ENCODE assay signal across 8 cellular contexts in genomic region chr14:56874375-56874774, GRCh38.
DNase-seq lines count a peak whose midpoint lies in the region; ATAC-seq and TF ChIP-seq lines count a peak whose summit lies in the region.
"Had no signal": no experiment of that assay in that cellular context is flagged by ENCODE, and none has a peak within 500 bp of the region (broad histone marks: within the 10 kb centered on the region; RNA-seq: fewer than 3 reads in every experiment).

No MANE protein-coding gene starts in this region.

- H3K79me2 ChIP-seq in Loucy (ENCODE audit: insufficient read depth, low read length): no peaks in the 10 kb centered on the region

- no peaks in the 10 kb centered on the region for H3K9me3 Mint-ChIP-seq in neural crest cell
- H3K9me3 Mint-ChIP-seq in activated CD8-positive, alpha-beta memory T cell treated with anti-CD3 and anti-CD28 coated beads, Interleukin-2, amount 10 ng/mL, durations not matched to agents 7 days and 5 days (ENCODE audit: low read depth): no peaks in the 10 kb centered on the region

- H3K4me2 ChIP-seq in Loucy (ENCODE audit: low read depth, low read length, poor library complexity, severe bottlenecking): no peak overlapping the region

- no peaks in the 10 kb centered on the region for H3F3A ChIP-seq in Loucy (ENCODE audit: low read depth)

- H3K4me3 Mint-ChIP-seq in neural crest cell: no peak overlapping the region
- no peak overlapping the region for H3K4me3 Mint-ChIP-seq in activated CD8-positive, alpha-beta memory T cell treated with anti-CD3 and anti-CD28 coated beads, Interleukin-2, amount 10 ng/mL, durations not matched to agents 7 days and 5 days

- no peaks in the 10 kb centered on the region for H3K4me1 ChIP-seq in Loucy (ENCODE audit: insufficient read depth, low read length, poor library complexity, severe bottlenecking)
- no peaks in the 10 kb centered on the region for H3K4me1 ChIP-seq in esophagus squamous epithelium
- no peaks in the 10 kb centered on the region for H3K4me1 ChIP-seq in right cardiac atrium (ENCODE audit: control insufficient read depth, insufficient read depth, low read length)

- H3K9me2 ChIP-seq in Loucy (replicated peaks; ENCODE audit: low read depth, low read length): no peaks in the 10 kb centered on the region

- intact Hi-C loops in esophagus squamous epithelium (cut with DNase I): no loop called here
- intact Hi-C loops in right cardiac atrium (cut with DNase I): no loop called here

- H3K9me3 ChIP-seq in Loucy (ENCODE audit: insufficient read depth, low read depth, low read length) (no peaks in the 10 kb centered on the region), esophagus squamous epithelium (no peaks in the 10 kb centered on the region), right cardiac atrium (ENCODE audit: control insufficient read depth, low read length) (no peaks in the 10 kb centered on the region)

- no peaks in the 10 kb centered on the region for H3K36me3 Mint-ChIP-seq in neural crest cell (ENCODE audit: low read depth)
- no peaks in the 10 kb centered on the region for H3K36me3 Mint-ChIP-seq in activated CD8-positive, alpha-beta memory T cell treated with anti-CD3 and anti-CD28 coated beads, Interleukin-2, amount 10 ng/mL, durations not matched to agents 7 days and 5 days

- peak; percentile 54 for TF ChIP-seq CTCF in GM12875 (IDR thresholded peaks at IDR 0.05; ENCODE audit: borderline replicate concordance, insufficient read depth, low read depth, low read length)
- TF ChIP-seq CTCF in Loucy (conservative IDR thresholded peaks at IDR 0.05; ENCODE audit: low read length): peak; percentile 66
- TF ChIP-seq CTCF in neural crest cell (conservative IDR thresholded peaks at IDR 0.05): peak; percentile 50
- TF ChIP-seq CTCF in esophagus squamous epithelium (IDR thresholded peaks at IDR 0.05): peak in 2 of 6 experiments; percentile 26 to 29

- peaks cover 44% of the 10 kb centered on the region for H3K27me3 Mint-ChIP-seq in neural crest cell (ENCODE audit: low read depth)
- no peaks in the 10 kb centered on the region for H3K27me3 Mint-ChIP-seq in activated CD8-positive, alpha-beta memory T cell treated with anti-CD3 and anti-CD28 coated beads, Interleukin-2, amount 10 ng/mL, durations not matched to agents 7 days and 5 days

- no peak for TF ChIP-seq POLR2A in esophagus squamous epithelium (IDR thresholded peaks at IDR 0.05)

- peak; percentile 49 for DNase-seq in SW480 (ENCODE audit: low spot score)
- DNase-seq in neural crest cell (ENCODE audit: low read depth, low spot score): peak; percentile 14
- DNase-seq in esophagus squamous epithelium (lab: John Stamatoyannopoulos, UW): no peak
- no peak for DNase-seq in activated CD8-positive, alpha-beta memory T cell treated with anti-CD3 and anti-CD28 coated beads, Interleukin-2, amount 10 ng/mL, durations not matched to agents 7 days and 5 days
- DNase-seq in right cardiac atrium: no peak

- 18 to 25% methylated on average over 5 of the region's 5 CpGs for WGBS in esophagus squamous epithelium, 2 donors
- WGBS in right cardiac atrium: 16% methylated on average over 5 of the region's 5 CpGs

- H3K27ac ChIP-seq in esophagus squamous epithelium: no peak overlapping the region
- H3K27ac ChIP-seq in right cardiac atrium (ENCODE audit: low read length): no peak overlapping the region
- H3K27ac ChIP-seq: SK-N-MC had no signal

- no peak overlapping the region for H2AFZ ChIP-seq in Loucy (ENCODE audit: low read length)

- H3K4me3 ChIP-seq in GM12875 (ENCODE audit: low read depth, low read length) (no peak overlapping the region), Loucy (ENCODE audit: low read length, poor library complexity, severe bottlenecking) (no peak overlapping the region), esophagus squamous epithelium (no peak overlapping the region), right cardiac atrium (ENCODE audit: low read length) (no peak overlapping the region)
- H3K4me3 ChIP-seq: SK-N-MC had no signal

- H3K4me1 Mint-ChIP-seq in neural crest cell: peaks cover 4% of the 10 kb centered on the region
- H3K4me1 Mint-ChIP-seq in activated CD8-positive, alpha-beta memory T cell treated with anti-CD3 and anti-CD28 coated beads, Interleukin-2, amount 10 ng/mL, durations not matched to agents 7 days and 5 days: no peaks in the 10 kb centered on the region

- H3K9ac ChIP-seq in Loucy (ENCODE audit: low read depth, low read length, poor library complexity, severe bottlenecking): no peak overlapping the region

- H3K27me3 ChIP-seq in Loucy (ENCODE audit: insufficient read depth, low read length, poor library complexity, severe bottlenecking) (no peaks in the 10 kb centered on the region), esophagus squamous epithelium (no peaks in the 10 kb centered on the region), right cardiac atrium (ENCODE audit: control insufficient read depth, insufficient read depth) (no peaks in the 10 kb centered on the region)

- H3K27ac Mint-ChIP-seq in neural crest cell (ENCODE audit: unreplicated experiment): no peak overlapping the region
- H3K27ac Mint-ChIP-seq in activated CD8-positive, alpha-beta memory T cell treated with anti-CD3 and anti-CD28 coated beads, Interleukin-2, amount 10 ng/mL, durations not matched to agents 7 days and 5 days: no peak overlapping the region

- no peaks in the 10 kb centered on the region for H4K20me1 ChIP-seq in Loucy (ENCODE audit: insufficient read depth, low read length, poor library complexity, severe bottlenecking)

- CTCF ChIA-PET in activated CD8-positive, alpha-beta memory T cell treated with anti-CD3 and anti-CD28 coated beads, Interleukin-2, amount 10 ng/mL, durations not matched to agents 7 days and 5 days (lab: Charles Lee): no interaction called here

- H3K36me3 ChIP-seq in Loucy (ENCODE audit: insufficient read depth, low read length) (no peaks in the 10 kb centered on the region), esophagus squamous epithelium (no peaks in the 10 kb centered on the region)

- no peak for ATAC-seq in activated CD8-positive, alpha-beta memory T cell treated with anti-CD3 and anti-CD28 coated beads, Interleukin-2, amount 10 ng/mL, durations not matched to agents 7 days and 5 days
- ATAC-seq in right cardiac atrium: no peak

Comparison
In these comparisons a context has a peak if more than half of its experiments do, and no peak if none do; other contexts are left out.
1. DNase-seq: peak in SW480 (single experiment) and neural crest cell (single experiment); none in esophagus squamous epithelium (single experiment), activated CD8-positive, alpha-beta memory T cell treated with anti-CD3 and anti-CD28 coated beads, Interleukin-2, amount 10 ng/mL, durations not matched to agents 7 days and 5 days (single experiment) and right cardiac atrium (0 of 3).